In the genomic region with DNA sequence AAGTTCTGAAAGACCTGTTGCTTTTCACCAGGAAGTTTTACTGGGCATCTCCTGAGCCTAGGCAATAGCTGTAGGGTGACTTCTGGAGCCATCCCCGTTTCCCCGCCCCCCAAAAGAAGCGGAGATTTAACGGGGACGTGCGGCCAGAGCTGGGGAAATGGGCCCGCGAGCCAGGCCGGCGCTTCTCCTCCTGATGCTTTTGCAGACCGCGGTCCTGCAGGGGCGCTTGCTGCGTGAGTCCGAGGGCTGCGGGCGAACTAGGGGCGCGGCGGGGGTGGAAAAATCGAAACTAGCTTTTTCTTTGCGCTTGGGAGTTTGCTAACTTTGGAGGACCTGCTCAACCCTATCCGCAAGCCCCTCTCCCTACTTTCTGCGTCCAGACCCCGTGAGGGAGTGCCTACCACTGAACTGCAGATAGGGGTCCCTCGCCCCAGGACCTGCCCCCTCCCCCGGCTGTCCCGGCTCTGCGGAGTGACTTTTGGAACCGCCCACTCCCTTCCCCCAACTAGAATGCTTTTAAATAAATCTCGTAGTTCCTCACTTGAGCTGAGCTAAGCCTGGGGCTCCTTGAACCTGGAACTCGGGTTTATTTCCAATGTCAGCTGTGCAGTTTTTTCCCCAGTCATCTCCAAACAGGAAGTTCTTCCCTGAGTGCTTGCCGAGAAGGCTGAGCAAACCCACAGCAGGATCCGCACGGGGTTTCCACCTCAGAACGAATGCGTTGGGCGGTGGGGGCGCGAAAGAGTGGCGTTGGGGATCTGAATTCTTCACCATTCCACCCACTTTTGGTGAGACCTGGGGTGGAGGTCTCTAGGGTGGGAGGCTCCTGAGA, we compare ENCODE assay signal across 8 cellular contexts. TPM values are rescaled to one million over a fixed set of nuclear protein-coding genes. Genes with fewer than 3 reads are reported as not detected.
DNase-seq lines count a peak whose midpoint lies in the region; ATAC-seq, FAIRE-seq and TF ChIP-seq lines count a peak whose summit lies in the region.

Gene HFE (plus strand): TSS at position 146 of the 832 bp plus-strand sequence. CDS start 12 bp downstream, at position 158.

- peak within 1 kb of the TSS; percentile 88 for H3K4me3 Mint-ChIP-seq in central memory CD8-positive, alpha-beta T cell

- H3K4me2 ChIP-seq in keratinocyte (ENCODE audit: control insufficient read depth, extremely low read depth, insufficient read depth, low read depth, low read length), result peak within 1 kb of the TSS; percentile 98

- peaks cover 1% of the 10 kb centered on the region for H3K36me3 Mint-ChIP-seq in central memory CD8-positive, alpha-beta T cell (ENCODE audit: insufficient read depth)

- H3K9me3 Mint-ChIP-seq in central memory CD8-positive, alpha-beta T cell, result no peaks in the 10 kb centered on the region

- H3K4me1 Mint-ChIP-seq in central memory CD8-positive, alpha-beta T cell, result peaks cover 35% of the 10 kb centered on the region

- H3K36me3 ChIP-seq in H7 (replicated peaks; ENCODE audit: control insufficient read depth, insufficient read depth, low read length) (no peaks in the 10 kb centered on the region), keratinocyte (ENCODE audit: control insufficient read depth in 2 of 2, extremely low read depth in 1 of 2, insufficient read depth in 2 of 2, low read length in 2 of 2) (peaks cover 4% of the 10 kb centered on the region in 2 experiments), small intestine (ENCODE audit: control insufficient read depth in 2 of 2, insufficient read depth in 2 of 2, low read length in 2 of 2) (no peaks in the 10 kb centered on the region)

- ATAC-seq in central memory CD8-positive, alpha-beta T cell (replicated peaks; ENCODE audit: extremely low read depth, poor library complexity, severe bottlenecking), result peak; percentile 31

- no peaks in the 10 kb centered on the region for H3K9me1 ChIP-seq in keratinocyte (ENCODE audit: control insufficient read depth, extremely low read depth, insufficient read depth, low read length)

- H3K27ac ChIP-seq in keratinocyte (ENCODE audit: control insufficient read depth, insufficient read depth, low read length), result peak within 1 kb of the TSS; percentile 82
- peak within 1 kb of the TSS; percentile 71 to 92 for H3K27ac ChIP-seq in small intestine (ENCODE audit: low read depth in 1 of 2, low read length in 1 of 2)

- dilution Hi-C loops in keratinocyte (cut with MboI; ENCODE audit: extremely low pct_ligation_motif_present, low sequenced_read_pairs), result no loop called here

- H3K27me3 Mint-ChIP-seq in central memory CD8-positive, alpha-beta T cell, result no peaks in the 10 kb centered on the region

- TF ChIP-seq CTCF in AG09319 (IDR thresholded peaks at IDR 0.05; ENCODE audit: low read depth, low read length) (peak; percentile 0), keratinocyte (optimal IDR thresholded peaks at IDR 0.05 in 1 of 3, IDR thresholded peaks at IDR 0.05 in 1 of 3, conservative IDR thresholded peaks at IDR 0.05 in 1 of 3; ENCODE audit: extremely low read depth in 1 of 3, insufficient read depth in 2 of 3, low read length in 3 of 3) (peak in 1 of 3 experiments; percentile 21)

- FAIRE-seq in keratinocyte (lab: Jason Lieb, UNC) (peak; percentile 17), small intestine (lab: Jason Lieb, UNC) (no peak)

- H3K9ac ChIP-seq in keratinocyte (ENCODE audit: control insufficient read depth, extremely low read depth, insufficient read depth, low read length), result peak within 1 kb of the TSS; percentile 88

- WGBS in small intestine, 3 donors, result 1 to 2% (median 1%) methylated on average over 41 of the region's 41 CpGs

- no peak for DNase-seq in AG09319 (ENCODE audit: extremely low read depth, low read depth)
- DNase-seq in H7, result peak; percentile 75
- DNase-seq in T-helper 9 cell, result peak; percentile 17
- DNase-seq in central memory CD8-positive, alpha-beta T cell (ENCODE audit: low spot score in 2 of 2), result no peak
- DNase-seq in keratinocyte (ENCODE audit: low read depth, low spot score), result no peak
- DNase-seq in small intestine, result peak; percentile 64
- DNase-seq in SW480 (ENCODE audit: low spot score), result no peak
- DNase-seq in NCI-H82 (lab: John Stamatoyannopoulos, UW), result no peak

- H3K27me3 ChIP-seq in H7 (ENCODE audit: control insufficient read depth, insufficient read depth, low read length) (no peaks in the 10 kb centered on the region), keratinocyte (ENCODE audit: control insufficient read depth, extremely low read depth, insufficient read depth, low read length) (no peaks in the 10 kb centered on the region), small intestine (ENCODE audit: control insufficient read depth in 2 of 2, insufficient read depth in 2 of 2, low read length in 2 of 2) (no peaks in the 10 kb centered on the region)

- H3K79me2 ChIP-seq in keratinocyte (ENCODE audit: control insufficient read depth, insufficient read depth, low read length), result no peaks in the 10 kb centered on the region

- H3K4me1 ChIP-seq in keratinocyte (ENCODE audit: control insufficient read depth, extremely low read depth, insufficient read depth, low read length) (peaks cover 9% of the 10 kb centered on the region), small intestine (ENCODE audit: control insufficient read depth in 2 of 2, insufficient read depth in 1 of 2, low read depth in 1 of 2, low read length in 1 of 2) (peaks cover 0 to 3% of the 10 kb centered on the region in 2 donors)

- no peaks in the 10 kb centered on the region for H4K20me1 ChIP-seq in keratinocyte (ENCODE audit: control insufficient read depth, extremely low read depth, insufficient read depth, low read length)

- peak within 1 kb of the TSS; percentile 56 for H3K4me3 ChIP-seq in H7 (ENCODE audit: insufficient read depth, low read depth, low read length)
- H3K4me3 ChIP-seq in keratinocyte (ENCODE audit: control insufficient read depth in 2 of 3, extremely low read depth in 1 of 3, insufficient read depth in 2 of 3, low read depth in 1 of 3, low read length in 3 of 3), result peak within 1 kb of the TSS; percentile 66 to 93 (median 85)
- peak within 1 kb of the TSS; percentile 61 to 72 for H3K4me3 ChIP-seq in small intestine (ENCODE audit: low read depth in 1 of 2, low read length in 2 of 2)

- H3K27ac Mint-ChIP-seq in central memory CD8-positive, alpha-beta T cell (ENCODE audit: low read depth), result peak within 1 kb of the TSS; percentile 76

- H3K9me3 ChIP-seq in keratinocyte (ENCODE audit: control insufficient read depth, low read depth, low read length), result no peaks in the 10 kb centered on the region
- no peaks in the 10 kb centered on the region for H3K9me3 ChIP-seq in small intestine (ENCODE audit: control insufficient read depth, low read depth)

- H2AFZ ChIP-seq in keratinocyte (ENCODE audit: control insufficient read depth, low read length), result peak within 1 kb of the TSS; percentile 93

RNA-seq across cellular contexts. Expression of gene HFE, which starts in this region (rescaled TPM):
- 0.38 and 0.81 TPM in 2 replicates for total RNA-seq in H7 (2014; rRNA removed; shearing (Covaris generic))
- polyA plus RNA-seq in keratinocyte, result 13.8 to 18.6 TPM (median 18.4 TPM) in 3 replicates
- polyA plus RNA-seq in keratinocyte (2011; ENCODE audit: low read depth), result 1.8 TPM
- polyA plus RNA-seq in keratinocyte (2011; cell fraction: cytosol; rRNA removed), result 4.8 and 5.8 TPM in 2 replicates
- 22.5 and 22.9 TPM in 2 replicates for polyA plus RNA-seq in keratinocyte (2011; cell fraction: nucleus; rRNA removed)
- polyA plus RNA-seq in keratinocyte (2012; ENCODE audit: low replicate concordance), result 3.0 and 11.8 TPM in 2 replicates
- polyA minus RNA-seq in keratinocyte, result 16.8 to 21.1 TPM (median 19.5 TPM) in 3 replicates
- 13.0 TPM for polyA minus RNA-seq in keratinocyte (2011; cell fraction: cytosol; rRNA and poly(A)+ RNA removed)
- polyA minus RNA-seq in keratinocyte (2011; cell fraction: nucleus; rRNA and poly(A)+ RNA removed), result 19.5 and 31.3 TPM in 2 replicates
- 1 to 10 TPM in 2 of 3 donors, under 1 TPM in 1; 0.67 to 7.3 (median 2.4) TPM for polyA plus RNA-seq in small intestine

Comparison
In these comparisons a context has a peak if more than half of its experiments do, and no peak if none do; other contexts are left out.
1. Peak in DNase-seq and H3K4me3 ChIP-seq in H7; RNA of the gene not detected or under 1 TPM.
2. DNase-seq: peak in T-helper 9 cell (single experiment) and small intestine (single experiment); none in AG09319 (single experiment), central memory CD8-positive, alpha-beta T cell (0 of 2), keratinocyte (single experiment), SW480 (single experiment) and NCI-H82 (single experiment).
3. Peak in every context shown above with its lines, with median percentiles within 50 percentile points of each other: H3K4me3 ChIP-seq.